Comparison of ENCODE assay signal across 8 cellular contexts in the genomic region with DNA sequence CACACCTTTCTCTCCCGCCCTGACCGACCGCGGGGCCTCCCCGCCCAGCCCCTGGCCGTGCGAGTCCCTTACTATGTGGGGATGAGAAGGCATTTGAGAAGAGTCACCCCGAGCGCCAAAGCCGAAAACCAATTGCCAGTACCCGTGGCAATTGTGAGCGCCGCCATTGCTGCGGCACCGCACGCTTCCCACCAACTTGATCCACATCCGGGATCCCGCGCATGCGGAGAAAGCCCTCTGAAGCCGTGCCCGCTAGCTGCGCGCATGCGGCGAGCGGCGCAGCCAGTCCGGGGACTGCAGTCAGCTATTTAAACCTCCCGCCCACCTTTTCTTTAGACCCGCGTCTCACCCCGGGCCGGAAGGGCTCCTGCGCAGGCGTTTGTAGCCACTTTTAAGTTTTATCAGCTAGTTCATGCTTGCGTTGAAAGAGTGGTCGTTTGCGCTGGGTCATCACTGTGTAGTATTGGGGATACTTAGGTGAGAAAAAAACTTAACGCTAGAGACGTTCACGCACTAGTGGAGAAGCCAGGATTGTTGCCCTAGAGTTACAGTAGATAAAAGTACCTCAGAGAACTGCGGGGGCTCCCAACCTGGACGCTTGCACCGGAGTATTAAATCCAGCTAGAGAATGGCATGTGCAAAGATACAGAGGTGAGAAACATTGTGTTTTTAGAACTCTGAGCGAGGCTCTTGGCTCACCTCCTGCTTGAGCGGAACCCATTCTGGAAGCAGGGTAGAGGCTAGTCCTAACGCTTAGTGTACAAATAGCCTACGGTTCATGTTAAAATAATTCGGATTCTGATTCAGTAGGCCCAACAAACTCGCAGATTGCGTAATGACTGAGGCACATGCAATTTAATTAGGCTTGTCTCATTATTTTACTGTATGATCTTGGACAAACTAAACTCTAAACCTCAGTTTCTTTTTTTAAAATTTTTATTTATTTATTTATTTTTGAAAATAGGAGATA. TPM values are rescaled to one million over a fixed set of nuclear protein-coding genes. Genes with fewer than 3 reads are reported as not detected.
A peak's percentile ranks its signal among the peaks of the same experiment; 100 is the strongest.
DNase-seq lines count a peak whose midpoint lies in the region; ATAC-seq, FAIRE-seq and TF ChIP-seq lines count a peak whose summit lies in the region.

Gene ALG8 (minus strand): TSS at position 205 of the 970 bp plus-strand sequence. CDS start 38 bp downstream, at position 167.

- H3K4me3 ChIP-seq in left ventricle myocardium inferior (peak within 1 kb of the TSS; percentile 75), psoas muscle (peak within 1 kb of the TSS; percentile 90)

- H3K36me3 Mint-ChIP-seq in T-helper 1 cell treated with Interleukin-12 subunit alpha and Interleukin-12 subunit beta and Interleukin-4 antibody, amounts not matched to agents 30 μg/mL and 1 μg/mL, for 36 hours (ENCODE audit: low read depth): peaks cover 38% of the 10 kb centered on the region

- H3K27ac ChIP-seq in left ventricle myocardium inferior (replicated peaks) (peak within 1 kb of the TSS; percentile 77), psoas muscle (peak within 1 kb of the TSS; percentile 82)

- H3K4me3 Mint-ChIP-seq in T-helper 1 cell treated with Interleukin-12 subunit alpha and Interleukin-12 subunit beta and Interleukin-4 antibody, amounts not matched to agents 30 μg/mL and 1 μg/mL, for 36 hours: peak within 1 kb of the TSS; percentile 90

- in situ Hi-C loops in GM13977 (cut with MboI; ENCODE audit: low pct_unique_long_range_greater_than_20kb, low sequenced_read_pairs, unreplicated experiment): no loop called here

- H3K27me3 ChIP-seq in left ventricle myocardium inferior (ENCODE audit: low read depth): no peaks in the 10 kb centered on the region
- no peaks in the 10 kb centered on the region for H3K27me3 ChIP-seq in psoas muscle (ENCODE audit: insufficient read depth in 3 of 3, low read length in 2 of 3)

- H3K36me3 ChIP-seq in left ventricle myocardium inferior (peaks cover 8% of the 10 kb centered on the region), psoas muscle (ENCODE audit: insufficient read depth in 1 of 2, low read depth in 1 of 2) (peaks cover 0 to 37% of the 10 kb centered on the region in 2 donors)

- TF ChIP-seq CTCF in GM13977 (IDR thresholded peaks at IDR 0.05; ENCODE audit: extremely low read depth, insufficient read depth, missing control alignments): no peak
- no peak for TF ChIP-seq CTCF in left ventricle myocardium inferior (IDR thresholded peaks at IDR 0.05; ENCODE audit: borderline replicate concordance)
- no peak for TF ChIP-seq CTCF in psoas muscle (IDR thresholded peaks at IDR 0.05)

- peaks cover 27% of the 10 kb centered on the region for H3K4me1 ChIP-seq in left ventricle myocardium inferior
- peaks cover 15% of the 10 kb centered on the region for H3K4me1 ChIP-seq in psoas muscle

- WGBS in psoas muscle, 3 donors: 2 to 3% (median 2%) methylated on average over 52 of the region's 52 CpGs

- H3K27me3 Mint-ChIP-seq in T-helper 1 cell treated with Interleukin-12 subunit alpha and Interleukin-12 subunit beta and Interleukin-4 antibody, amounts not matched to agents 30 μg/mL and 1 μg/mL, for 36 hours (ENCODE audit: low read depth): no peaks in the 10 kb centered on the region

- H3K9me3 Mint-ChIP-seq in T-helper 1 cell treated with Interleukin-12 subunit alpha and Interleukin-12 subunit beta and Interleukin-4 antibody, amounts not matched to agents 30 μg/mL and 1 μg/mL, for 36 hours: peaks cover 2% of the 10 kb centered on the region

- FAIRE-seq in urothelium cell line (lab: Jason Lieb, UNC): no peak

- H3K9me3 ChIP-seq in left ventricle myocardium inferior (replicated peaks) (no peaks in the 10 kb centered on the region), psoas muscle (no peaks in the 10 kb centered on the region)

- ATAC-seq in HG02884 (IDR thresholded peaks at IDR 0.05; ENCODE audit: unreplicated experiment): peak; percentile 93
- peak; percentile 99 to 100 (median 100) for ATAC-seq in psoas muscle

- intact Hi-C loops in left ventricle myocardium inferior (cut with micrococcal nuclease): no loop called here
- intact Hi-C loops in psoas muscle (cut with DNase I): loop anchor here (5.0 to 10.0 kb wide), 4 partner anchors 48 to 425 kb away; partner anchors contain the start of genes KCTD21 (in 2 of the 2) and USP35 (in 2 of the 2)

- peak within 1 kb of the TSS; percentile 93 for H3K27ac Mint-ChIP-seq in T-helper 1 cell treated with Interleukin-12 subunit alpha and Interleukin-12 subunit beta and Interleukin-4 antibody, amounts not matched to agents 30 μg/mL and 1 μg/mL, for 36 hours

- H3K4me1 Mint-ChIP-seq in T-helper 1 cell treated with Interleukin-12 subunit alpha and Interleukin-12 subunit beta and Interleukin-4 antibody, amounts not matched to agents 30 μg/mL and 1 μg/mL, for 36 hours (ENCODE audit: low read depth): peaks cover 30% of the 10 kb centered on the region

- DNase-seq in GM13977 (ENCODE audit: low spot score) (peak; percentile 96), NCI-H1694 (lab: John Stamatoyannopoulos, UW) (peak; percentile 77), amygdala (lab: John Stamatoyannopoulos, UW) (peak; percentile 60 to 97 (median 88)), left ventricle myocardium inferior (peak; percentile 95), psoas muscle (peak; percentile 96 to 98), urothelium cell line (ENCODE audit: low spot score) (peak; percentile 100)

RNA-seq across cellular contexts. Expression of gene ALG8, which starts in this region (rescaled TPM):
- total RNA-seq in left ventricle myocardium inferior (15.3 TPM), psoas muscle (10 to 100 TPM in 2 of 4 donors, 1 to 10 TPM in 2; 9.1 to 15.7 (median 12.2) TPM)
- polyA plus RNA-seq in psoas muscle: 10 to 100 TPM; 10.3 to 14.9 (median 11.4) TPM

Comparison
In these comparisons a context has a peak if more than half of its experiments do, and no peak if none do; other contexts are left out.
1. Peak in every context shown above with its lines: DNase-seq, ATAC-seq, H3K4me3 ChIP-seq and H3K27ac ChIP-seq.